In genomic region chr2:70919672-70920366, GRCh38 we compare ENCODE assay signal across 9 cellular contexts. TPM values are rescaled to one million over a fixed set of nuclear protein-coding genes. Genes with fewer than 3 reads are reported as not detected.
DNase-seq lines count a peak whose midpoint lies in the region; ATAC-seq and TF ChIP-seq lines count a peak whose summit lies in the region.
"Had no signal": no experiment of that assay in that cellular context is flagged by ENCODE, and none has a peak within 500 bp of the region (broad histone marks: within the 10 kb centered on the region; RNA-seq: fewer than 3 reads in every experiment).

No MANE protein-coding gene starts in this region.

- WGBS in heart left ventricle, 4 donors = 33 to 39% (median 36%) methylated on average over 16 of the region's 16 CpGs

- H3K9me3 ChIP-seq in MG63 (no peaks in the 10 kb centered on the region), adipocyte (ENCODE audit: control insufficient read depth, low read length) (no peaks in the 10 kb centered on the region), heart left ventricle (no peaks in the 10 kb centered on the region)

- no peak overlapping the region for H3K9ac ChIP-seq in adipocyte (ENCODE audit: low read length)

- peak; percentile 81 for DNase-seq in A172 (ENCODE audit: low spot score)
- peak; percentile 83 for DNase-seq in GM13976 (ENCODE audit: low spot score)
- peak; percentile 68 for DNase-seq in MG63
- DNase-seq in SW480 (ENCODE audit: low spot score) = peak; percentile 72
- DNase-seq in adipocyte (ENCODE audit: low read depth) = peak; percentile 74
- peak; percentile 75 to 89 (median 78) for DNase-seq in heart left ventricle
- peak; percentile 92 for DNase-seq in retina
- DNase-seq in NCI-H128 (lab: John Stamatoyannopoulos, UW; ENCODE audit: unreplicated experiment) = no peak

- H3K4me1 ChIP-seq in adipocyte (ENCODE audit: control insufficient read depth, insufficient read depth, low read length) (no peaks in the 10 kb centered on the region), heart left ventricle (peaks cover 0 to 3% (median 0%) of the 10 kb centered on the region in 12 donors)

- in situ Hi-C loops in GM13976 (cut with MboI; ENCODE audit: low sequenced_read_pairs, unreplicated experiment) = no loop called here

- H3K27me3 ChIP-seq in MG63 (no peaks in the 10 kb centered on the region), adipocyte (replicated peaks; ENCODE audit: control insufficient read depth, insufficient read depth, low read length) (no peaks in the 10 kb centered on the region), heart left ventricle (peaks cover 0 to 25% (median 13%) of the 10 kb centered on the region in 9 donors)

- H3K36me3 ChIP-seq in MG63 = no peaks in the 10 kb centered on the region
- H3K36me3 ChIP-seq in adipocyte (ENCODE audit: control insufficient read depth, insufficient read depth, low read length, severe bottlenecking) = no peaks in the 10 kb centered on the region
- no peaks in the 10 kb centered on the region for H3K36me3 ChIP-seq in heart left ventricle

- peak in 3 of 4 donors; percentile 84 to 91 (median 87) for ATAC-seq in heart left ventricle

- no peak overlapping the region for H3K27ac ChIP-seq in heart left ventricle

- intact Hi-C loops in heart left ventricle (cut with DNase I) = loop anchor here in 9 of 10 donors (1.0 to 10.0 kb wide), 7 partner anchors 47 to 605 kb away; no protein-coding TSS in a partner anchor

- peak; percentile 93 for TF ChIP-seq CTCF in GM13976 (IDR thresholded peaks at IDR 0.05; ENCODE audit: borderline replicate concordance, control extremely low read depth, extremely low read depth, insufficient read depth, missing control alignments)
- peak; percentile 81 to 94 (median 89) for TF ChIP-seq CTCF in heart left ventricle (IDR thresholded peaks at IDR 0.05)

- H3K4me3 ChIP-seq in MG63 (no peak overlapping the region), adipocyte (ENCODE audit: low read length) (no peak overlapping the region), heart left ventricle (no peak overlapping the region)

- no peak for TF ChIP-seq POLR2A in heart left ventricle (IDR thresholded peaks at IDR 0.05)

RNA-seq across cellular contexts. Expression of gene ATP6V1B1, which starts 15.9 kb away (rescaled TPM):
- total RNA-seq in A172 (2014; rRNA removed; shearing (Covaris generic)) = 0.93 TPM in 1 of 2 replicates, not detected in the other
- not detected in 2 replicates for total RNA-seq in MG63 (2014; rRNA removed; shearing (Covaris generic); ENCODE audit: low replicate concordance)
- total RNA-seq in heart left ventricle = under 1 TPM in 5 of 9 donors, not detected in 4; 0.16 to 0.60 (median 0.48) TPM
- 1 to 10 TPM in 1 of 2 donors, under 1 TPM in 1; 0.19 to 1.8 TPM for polyA plus RNA-seq in heart left ventricle
- total RNA-seq: temporal lobe had no signal

RNA-seq across cellular contexts. Expression of gene VAX2, which starts 19.4 kb away (rescaled TPM):
- 3.3 and 5.0 TPM in 2 replicates for total RNA-seq in A172 (2014; rRNA removed; shearing (Covaris generic))
- 1.9 TPM in 1 of 2 replicates, not detected in the other for total RNA-seq in MG63 (2014; rRNA removed; shearing (Covaris generic); ENCODE audit: low replicate concordance)
- under 1 TPM in 6 of 9 donors, not detected in 3; 0.19 to 0.63 (median 0.55) TPM for total RNA-seq in heart left ventricle
- 1 to 10 TPM in 1 of 2 donors, under 1 TPM in 1; 0.08 to 1.1 TPM for polyA plus RNA-seq in heart left ventricle

RNA-seq across cellular contexts. Expression of gene ANKRD53, which starts 58.6 kb away (rescaled TPM):
- total RNA-seq in A172 (2014; rRNA removed; shearing (Covaris generic)) = not detected in 2 replicates
- total RNA-seq in MG63 (2014; rRNA removed; shearing (Covaris generic); ENCODE audit: low replicate concordance) = not detected in 2 replicates
- 1 to 10 TPM in 2 of 9 donors, under 1 TPM in 5, not detected in 2; 0.28 to 1.8 (median 0.40) TPM for total RNA-seq in heart left ventricle
- under 1 TPM; 0.44 to 0.65 TPM for polyA plus RNA-seq in heart left ventricle
